ENCODE assay signal across 19 cellular contexts in the genomic region with DNA sequence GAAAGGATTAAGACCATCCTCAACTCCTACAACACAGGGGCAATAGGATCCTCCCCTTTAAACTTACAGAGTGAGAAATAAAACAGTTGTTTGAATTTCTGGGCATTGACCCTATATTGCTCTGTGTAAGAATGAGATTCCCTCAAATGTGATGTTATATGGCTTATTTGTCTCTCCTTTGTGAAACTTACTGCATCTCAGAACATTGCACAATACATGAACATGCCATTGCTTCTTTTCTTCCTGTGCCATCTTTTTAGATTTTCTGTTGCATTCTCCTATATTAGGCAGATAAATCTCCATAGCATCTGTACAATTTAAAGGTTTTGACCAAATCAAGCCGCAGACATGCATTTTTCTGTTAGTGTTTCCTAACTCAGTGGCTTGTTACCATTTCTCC.
DNase-seq lines count a peak whose midpoint lies in the region; ATAC-seq, FAIRE-seq and TF ChIP-seq lines count a peak whose summit lies in the region.
"Had no signal": no experiment of that assay in that cellular context is flagged by ENCODE, and none has a peak within 500 bp of the region (broad histone marks: within the 10 kb centered on the region; RNA-seq: fewer than 3 reads in every experiment).

No MANE protein-coding gene starts in this region.

- ATAC-seq in HG03521 (IDR thresholded peaks at IDR 0.05; ENCODE audit: unreplicated experiment) = no peak
- ATAC-seq: CD8-positive, alpha-beta T cell had no signal

- 0 out of 2 replicates have a peak overlapping the region, but pooled peaks have one; percentile 9 for H2AFZ ChIP-seq in Loucy (ENCODE audit: low read length)
- H2AFZ ChIP-seq: GM23248 had no signal

- no peaks in the 10 kb centered on the region for H3K9me3 ChIP-seq in Loucy (ENCODE audit: insufficient read depth, low read depth, low read length)
- H3K9me3 ChIP-seq: BLaER1, Caco-2, HAP-1 had no signal

- no peak for DNase-seq in HTR-8/SVneo (ENCODE audit: insufficient read length, low spot score)
- peak; percentile 28 for DNase-seq in iris pigment epithelial cell (ENCODE audit: low read depth)
- no peak for DNase-seq in progenitor cell of endocrine pancreas (ENCODE audit: low spot score, unreplicated experiment)
- no peak for DNase-seq in H4 (ENCODE audit: low spot score)
- DNase-seq: Caco-2; CD4-positive, CD25-positive, alpha-beta regulatory T cell; CD8-positive, alpha-beta T cell; DMS153; DND-41; GM23248; HFFc6 had no signal

- H3F3A ChIP-seq in Loucy (ENCODE audit: low read depth) = no peaks in the 10 kb centered on the region

- no peaks in the 10 kb centered on the region for H3K9me3 Mint-ChIP-seq in progenitor cell of endocrine pancreas (ENCODE audit: low read depth)
- H3K9me3 Mint-ChIP-seq: CD8-positive, alpha-beta T cell had no signal

- H3K79me2 ChIP-seq in Loucy (ENCODE audit: insufficient read depth, low read length) = no peaks in the 10 kb centered on the region

- no peaks in the 10 kb centered on the region for H3K36me3 ChIP-seq in Loucy (ENCODE audit: insufficient read depth, low read length)
- H3K36me3 ChIP-seq: BLaER1, HAP-1 had no signal

- no peaks in the 10 kb centered on the region for H4K20me1 ChIP-seq in Loucy (ENCODE audit: insufficient read depth, low read length, poor library complexity, severe bottlenecking)
- H4K20me1 ChIP-seq: BLaER1 had no signal

- no peaks in the 10 kb centered on the region for H3K9me2 ChIP-seq in Loucy (replicated peaks; ENCODE audit: low read depth, low read length)

- peak; percentile 9 for FAIRE-seq in HTR-8/SVneo (lab: Jason Lieb, UNC)
- FAIRE-seq: G401.6, GM12892, H54 had no signal

- H3K4me2 ChIP-seq in Loucy (ENCODE audit: low read depth, low read length, poor library complexity, severe bottlenecking) = no peak overlapping the region
- H3K4me2 ChIP-seq: BLaER1 had no signal

- H3K27me3 Mint-ChIP-seq in progenitor cell of endocrine pancreas = no peaks in the 10 kb centered on the region
- H3K27me3 Mint-ChIP-seq: B cell; CD4-positive, CD25-positive, alpha-beta regulatory T cell had no signal

- no peak overlapping the region for H3K4me3 Mint-ChIP-seq in progenitor cell of endocrine pancreas (ENCODE audit: low read depth)
- H3K4me3 Mint-ChIP-seq: B cell; CD4-positive, CD25-positive, alpha-beta regulatory T cell; CD8-positive, alpha-beta T cell; HFFc6 had no signal

- peaks cover 10% of the 10 kb centered on the region for H3K4me1 Mint-ChIP-seq in progenitor cell of endocrine pancreas (ENCODE audit: low read depth)
- H3K4me1 Mint-ChIP-seq: CD4-positive, CD25-positive, alpha-beta regulatory T cell had no signal

- H3K27ac Mint-ChIP-seq in progenitor cell of endocrine pancreas = no peak overlapping the region
- H3K27ac Mint-ChIP-seq: CD4-positive, CD25-positive, alpha-beta regulatory T cell; CD8-positive, alpha-beta T cell; HFFc6 had no signal

- H3K36me3 Mint-ChIP-seq in progenitor cell of endocrine pancreas (ENCODE audit: insufficient read depth) = no peaks in the 10 kb centered on the region
- H3K36me3 Mint-ChIP-seq: CD4-positive, CD25-positive, alpha-beta regulatory T cell; CD8-positive, alpha-beta T cell had no signal

- no peak overlapping the region for H3K4me3 ChIP-seq in Loucy (ENCODE audit: low read length, poor library complexity, severe bottlenecking)
- H3K4me3 ChIP-seq: BLaER1, GM23248, HAP-1 had no signal

- no peak overlapping the region for H3K9ac ChIP-seq in Loucy (ENCODE audit: low read depth, low read length, poor library complexity, severe bottlenecking)
- H3K9ac ChIP-seq: BLaER1, GM23248 had no signal

- TF ChIP-seq CTCF in Loucy (conservative IDR thresholded peaks at IDR 0.05; ENCODE audit: low read length) (no peak), progenitor cell of endocrine pancreas (IDR thresholded peaks at IDR 0.05; ENCODE audit: unreplicated experiment) (no peak)

- H3K4me1 ChIP-seq in Loucy (ENCODE audit: insufficient read depth, low read length, poor library complexity, severe bottlenecking) = no peaks in the 10 kb centered on the region
- H3K4me1 ChIP-seq: BLaER1, Caco-2, HAP-1 had no signal

- H3K27me3 ChIP-seq in Loucy (ENCODE audit: insufficient read depth, low read length, poor library complexity, severe bottlenecking) = no peaks in the 10 kb centered on the region
- H3K27me3 ChIP-seq: BLaER1 had no signal
